ENCODE assay signal across 2 cellular contexts in genomic region chr12:48865141-48865440, GRCh38.
TF ChIP-seq lines count a peak whose summit lies in the region.

No MANE protein-coding gene starts in this region.

TF ChIP-seq in A549, 52 proteins besides CTCF, POLR2A, EP300 and RAD21:
- no peak for TF ChIP-seq NR3C1 (IDR thresholded peaks at IDR 0.05)
- TF ChIP-seq SMC3 (IDR thresholded peaks at IDR 0.05), result no peak
- no peak for TF ChIP-seq FOSB (CRISPR knock-in tag; IDR thresholded peaks at IDR 0.05)
- TF ChIP-seq KDM5A (IDR thresholded peaks at IDR 0.05), result no peak
- no peak for TF ChIP-seq MAX (IDR thresholded peaks at IDR 0.05)
- no peak for TF ChIP-seq JUN (IDR thresholded peaks at IDR 0.05)
- TF ChIP-seq RFX5 (IDR thresholded peaks at IDR 0.05), result no peak
- TF ChIP-seq HES2 (IDR thresholded peaks at IDR 0.05), result no peak
- no peak for TF ChIP-seq EHMT2 (IDR thresholded peaks at IDR 0.05; ENCODE audit: low read depth)
- TF ChIP-seq PHF8 (IDR thresholded peaks at IDR 0.05; ENCODE audit: borderline replicate concordance, low read depth), result no peak
- no peak for TF ChIP-seq POLR2AphosphoS2 (conservative IDR thresholded peaks at IDR 0.05; ENCODE audit: low read length)
- TF ChIP-seq TP53 (CRISPR knock-in tag; IDR thresholded peaks at IDR 0.05), result no peak
- TF ChIP-seq ZFP36 (IDR thresholded peaks at IDR 0.05; ENCODE audit: borderline replicate concordance, partially characterized antibody), result no peak
- no peak for TF ChIP-seq BHLHE40 (IDR thresholded peaks at IDR 0.05; ENCODE audit: low read depth, low read length)
- TF ChIP-seq FOXS1 (CRISPR knock-in tag; IDR thresholded peaks at IDR 0.05), result no peak
- no peak for TF ChIP-seq HOXB5 (CRISPR knock-in tag; IDR thresholded peaks at IDR 0.05)
- no peak for TF ChIP-seq JUNB (IDR thresholded peaks at IDR 0.05)
- TF ChIP-seq REST (IDR thresholded peaks at IDR 0.05), result no peak

TF ChIP-seq in GM12878, 131 proteins besides CTCF, POLR2A, EP300 and RAD21:
- TF ChIP-seq FOS (IDR thresholded peaks at IDR 0.05; ENCODE audit: borderline replicate concordance, extremely low read depth, insufficient read length), result no peak
- no peak for TF ChIP-seq MTA2 (IDR thresholded peaks at IDR 0.05; ENCODE audit: low read depth)
- no peak for TF ChIP-seq SMAD1 (IDR thresholded peaks at IDR 0.05; ENCODE audit: low read depth, partially characterized antibody)
- no peak for TF ChIP-seq ZNF592 (IDR thresholded peaks at IDR 0.05)
- TF ChIP-seq BHLHE40 (IDR thresholded peaks at IDR 0.05; ENCODE audit: borderline replicate concordance in 1 of 2, low read depth in 2 of 2, low read length in 1 of 2), result no peak
- TF ChIP-seq MTA3 (IDR thresholded peaks at IDR 0.05; ENCODE audit: borderline replicate concordance, low read length), result no peak
- no peak for TF ChIP-seq HDAC6 (IDR thresholded peaks at IDR 0.05; ENCODE audit: unreplicated experiment)
- TF ChIP-seq E4F1 (IDR thresholded peaks at IDR 0.05; ENCODE audit: borderline replicate concordance, partially characterized antibody), result no peak
- TF ChIP-seq FOXM1 (IDR thresholded peaks at IDR 0.05; ENCODE audit: low read depth, low read length), result no peak
- TF ChIP-seq MEF2A (IDR thresholded peaks at IDR 0.05; ENCODE audit: insufficient read depth, low read depth, low read length), result no peak
- TF ChIP-seq ZBED1 (IDR thresholded peaks at IDR 0.05; ENCODE audit: borderline replicate concordance), result no peak
- no peak for TF ChIP-seq RELA (IDR thresholded peaks at IDR 0.05; ENCODE audit: borderline replicate concordance, partially characterized antibody)
- no peak for TF ChIP-seq ZNF687 (IDR thresholded peaks at IDR 0.05)
- no peak for TF ChIP-seq RAD51 (IDR thresholded peaks at IDR 0.05)
- TF ChIP-seq MLLT1 (IDR thresholded peaks at IDR 0.05), result no peak
- TF ChIP-seq SIX5 (IDR thresholded peaks at IDR 0.05; ENCODE audit: low read depth, low read length, severe bottlenecking), result no peak
- TF ChIP-seq YY1 (IDR thresholded peaks at IDR 0.05; ENCODE audit: low read depth, low read length), result no peak
